8 cellular contexts compared by ENCODE assay signal in genomic region chr2:169362346-169363026, GRCh38. TPM values are rescaled to one million over a fixed set of nuclear protein-coding genes. Genes with fewer than 3 reads are reported as not detected.
DNase-seq lines count a peak whose midpoint lies in the region; ATAC-seq and TF ChIP-seq lines count a peak whose summit lies in the region.

LRP2 (minus strand) TSS chr2:169362534; CDS start chr2:169362399, 135 bp downstream.

- H4K20me1 ChIP-seq in SU-DHL-6 (ENCODE audit: low read depth, low read length) = no peaks in the 10 kb centered on the region

- H3K27me3 ChIP-seq in SU-DHL-6 (ENCODE audit: low read length) = no peaks in the 10 kb centered on the region

- H3K9me3 Mint-ChIP-seq in dendritic cell treated with granulocyte-macrophage colony-stimulating factor and Interleukin-4, amounts not matched to agents 40 ng/mL and 50 ng/mL, for 4 days = no peaks in the 10 kb centered on the region

- no peak within 1 kb of the TSS for H3K9ac ChIP-seq in SU-DHL-6 (ENCODE audit: low read length)

- H3K4me3 Mint-ChIP-seq in dendritic cell treated with granulocyte-macrophage colony-stimulating factor and Interleukin-4, amounts not matched to agents 40 ng/mL and 50 ng/mL, for 4 days = peak within 1 kb of the TSS; percentile 70

- no peak within 1 kb of the TSS for H3K4me3 ChIP-seq in SU-DHL-6 (ENCODE audit: insufficient read depth, low read length, poor library complexity, severe bottlenecking)

- TF ChIP-seq CTCF in GM12872 (IDR thresholded peaks at IDR 0.05; ENCODE audit: insufficient read depth, low read depth, low read length) = 0 out of 3 replicates have a peak, but pooled peaks have one; percentile 12
- no peak for TF ChIP-seq CTCF in SU-DHL-6 (IDR thresholded peaks at IDR 0.05; ENCODE audit: insufficient read depth, low read length, poor library complexity, severe bottlenecking)

- no peak within 1 kb of the TSS for H3K27ac Mint-ChIP-seq in dendritic cell treated with granulocyte-macrophage colony-stimulating factor and Interleukin-4, amounts not matched to agents 40 ng/mL and 50 ng/mL, for 4 days

- peaks cover 60% of the 10 kb centered on the region for H3K27me3 Mint-ChIP-seq in dendritic cell treated with granulocyte-macrophage colony-stimulating factor and Interleukin-4, amounts not matched to agents 40 ng/mL and 50 ng/mL, for 4 days

- no peak within 1 kb of the TSS for H3K27ac ChIP-seq in SU-DHL-6 (ENCODE audit: low read depth, low read length)

- H3K4me2 ChIP-seq in SU-DHL-6 (ENCODE audit: low read depth, low read length, poor library complexity, severe bottlenecking) = peak within 1 kb of the TSS; percentile 21

- no peaks in the 10 kb centered on the region for H3K9me2 ChIP-seq in SU-DHL-6 (replicated peaks; ENCODE audit: insufficient read depth, low read length)

- intact Hi-C loops in dendritic cell treated with granulocyte-macrophage colony-stimulating factor and Interleukin-4, amounts not matched to agents 40 ng/mL and 50 ng/mL, for 4 days (cut with micrococcal nuclease) = no loop called here

- no peaks in the 10 kb centered on the region for H3F3A ChIP-seq in SU-DHL-6 (ENCODE audit: insufficient read depth)

- H3K79me2 ChIP-seq in SU-DHL-6 (ENCODE audit: insufficient read depth, low read length) = no peaks in the 10 kb centered on the region

- H3K36me3 ChIP-seq in SU-DHL-6 (ENCODE audit: low read length) = no peaks in the 10 kb centered on the region

- H3K36me3 Mint-ChIP-seq in dendritic cell treated with granulocyte-macrophage colony-stimulating factor and Interleukin-4, amounts not matched to agents 40 ng/mL and 50 ng/mL, for 4 days (ENCODE audit: low read depth) = no peaks in the 10 kb centered on the region

- H3K9me3 ChIP-seq in SU-DHL-6 (ENCODE audit: insufficient read depth, low read length) = no peaks in the 10 kb centered on the region

- ATAC-seq in GM18502 (IDR thresholded peaks at IDR 0.05; ENCODE audit: poor library complexity, unreplicated experiment) = no peak

- peaks cover 43% of the 10 kb centered on the region for H3K4me1 Mint-ChIP-seq in dendritic cell treated with granulocyte-macrophage colony-stimulating factor and Interleukin-4, amounts not matched to agents 40 ng/mL and 50 ng/mL, for 4 days (ENCODE audit: low read depth)

- H2AFZ ChIP-seq in SU-DHL-6 (ENCODE audit: low read depth, low read length, severe bottlenecking) = peak within 1 kb of the TSS; percentile 1

- peak; percentile 6 to 16 for DNase-seq in lung microvascular endothelial cell (ENCODE audit: low read depth in 2 of 2)
- peak; percentile 16 for DNase-seq in stimulated activated naive CD4-positive, alpha-beta T cell treated with Interleukin-2 at 50 U/mL for 16 hours (lab: John Stamatoyannopoulos, UW)
- no peak for DNase-seq in middle frontal gyrus (ENCODE audit: extremely low spot score, low spot score)
- DNase-seq in NCI-H1694 (lab: John Stamatoyannopoulos, UW) = no peak

RNA-seq across cellular contexts. Expression of gene LRP2, which starts in this region (rescaled TPM):
- not detected in 2 replicates for total RNA-seq in lung microvascular endothelial cell

Comparison
In these comparisons a context has a peak if more than half of its experiments do, and no peak if none do; other contexts are left out.
1. Peak in DNase-seq in lung microvascular endothelial cell; RNA of the gene not detected or under 1 TPM.